1 cellular context compared by ENCODE assay signal in the genomic region with DNA sequence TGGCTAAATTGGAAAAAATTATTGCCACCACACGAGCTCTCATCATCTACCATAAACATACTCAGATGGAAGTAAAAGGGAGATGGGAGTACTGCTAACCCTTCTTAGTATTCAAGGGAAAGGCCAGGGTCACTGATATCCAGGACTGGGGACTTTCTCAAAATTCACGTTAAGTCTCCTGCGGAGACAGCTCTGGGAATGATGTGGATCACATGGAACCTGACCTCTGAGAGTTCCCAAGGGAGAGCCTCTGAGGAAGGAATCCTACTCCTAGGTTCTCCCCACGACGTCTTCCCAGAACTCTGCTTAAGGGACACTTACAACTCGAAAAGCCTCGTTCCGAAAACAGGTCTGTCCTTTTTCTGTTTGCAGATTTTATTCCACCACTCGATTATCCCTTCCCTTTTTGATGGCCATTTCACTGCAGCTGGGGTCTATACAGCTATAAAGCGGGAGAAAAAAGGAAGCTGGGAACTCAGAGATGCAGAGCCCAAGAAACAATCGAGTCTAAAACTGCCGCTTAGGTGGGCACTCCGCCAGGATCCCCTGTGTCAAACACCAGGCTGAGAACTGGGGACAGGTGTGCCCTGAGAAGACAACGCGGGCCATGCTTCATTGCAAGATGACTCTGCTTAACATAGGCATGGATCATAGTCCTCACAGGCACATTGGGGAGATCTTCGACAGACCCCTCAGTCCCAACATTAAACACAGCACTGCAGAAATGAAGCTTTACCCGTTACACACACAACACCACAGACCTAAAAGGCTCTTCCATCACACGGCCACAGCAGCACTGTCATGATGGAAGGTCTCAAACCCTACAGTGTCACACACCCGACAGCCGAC.
TF ChIP-seq lines count a peak whose summit lies in the region.

No MANE protein-coding gene starts in this region.

TF ChIP-seq in IMR-90, 13 proteins besides CTCF, POLR2A, EP300 and RAD21:
- TF ChIP-seq FOS (IDR thresholded peaks at IDR 0.05; ENCODE audit: low read depth, low read length) (no peak), CHD1 (IDR thresholded peaks at IDR 0.05; ENCODE audit: low read depth, low read length) (no peak), MAFK (IDR thresholded peaks at IDR 0.05; ENCODE audit: low read depth, low read length) (no peak)
- TF ChIP-seq, protein P1, sequence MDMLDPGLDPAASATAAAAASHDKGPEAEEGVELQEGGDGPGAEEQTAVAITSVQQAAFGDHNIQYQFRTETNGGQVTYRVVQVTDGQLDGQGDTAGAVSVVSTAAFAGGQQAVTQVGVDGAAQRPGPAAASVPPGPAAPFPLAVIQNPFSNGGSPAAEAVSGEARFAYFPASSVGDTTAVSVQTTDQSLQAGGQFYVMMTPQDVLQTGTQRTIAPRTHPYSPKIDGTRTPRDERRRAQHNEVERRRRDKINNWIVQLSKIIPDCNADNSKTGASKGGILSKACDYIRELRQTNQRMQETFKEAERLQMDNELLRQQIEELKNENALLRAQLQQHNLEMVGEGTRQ (IDR thresholded peaks at IDR 0.05; ENCODE audit: low read depth, low read length), result no peak
